Comparison of ENCODE assay signal across 20 cellular contexts in the genomic region with DNA sequence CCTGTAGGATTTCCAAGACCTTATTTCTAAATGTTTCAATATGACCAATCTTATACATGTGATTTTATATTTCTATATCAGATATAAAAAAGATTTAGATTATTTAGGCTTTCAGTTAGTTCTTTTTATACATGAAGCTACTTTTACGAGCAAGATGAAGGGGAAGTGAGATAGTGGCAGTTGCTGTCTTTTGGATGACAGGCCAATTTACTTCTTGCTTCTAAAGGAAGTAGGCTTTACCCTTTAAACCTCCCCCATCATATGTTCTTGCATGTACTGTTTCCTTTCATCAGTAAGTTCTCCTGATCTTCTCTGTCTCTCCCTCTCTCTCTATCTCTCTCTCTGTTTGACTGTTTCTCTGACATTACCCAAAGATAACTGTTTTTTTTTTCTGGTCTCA. TPM values are rescaled to one million over a fixed set of nuclear protein-coding genes. Genes with fewer than 3 reads are reported as not detected.
"Had no signal": no experiment of that assay in that cellular context is flagged by ENCODE, and none has a peak within 500 bp of the region (broad histone marks: within the 10 kb centered on the region; RNA-seq: fewer than 3 reads in every experiment).

No MANE protein-coding gene starts in this region.

- DNase-seq: activated CD4-positive, alpha-beta T cell treated with anti-CD3 and anti-CD28 coated beads, Interleukin-2, amount 50 U/mL, for 4 hours; activated gamma-delta T cell; cerebellar nuclear complex; cortex of kidney; effector CD4-positive, alpha-beta T cell; gastrocnemius medialis; head of caudate nucleus; kidney; stimulated activated naive CD8-positive, alpha-beta T cell treated with anti-CD3 and anti-CD28 coated beads, Interleukin-15, Interleukin-2, amounts not matched to agents 100 U/mL and 50 U/mL, for 24 hours; substantia nigra; T1000; tibial artery had no signal

- H3K36me3 Mint-ChIP-seq: activated naive CD8-positive, alpha-beta T cell had no signal

- H3K4me3 ChIP-seq: gastrocnemius medialis, right atrium auricular region, tibial artery had no signal

- H3K4me1 ChIP-seq: gastrocnemius medialis, right atrium auricular region, tibial artery had no signal

- ATAC-seq: gastrocnemius medialis; left lobe of liver; stimulated activated naive CD8-positive, alpha-beta T cell treated with anti-CD3 and anti-CD28 coated beads, Interleukin-15, Interleukin-2, amounts not matched to agents 100 U/mL and 50 U/mL, for 24 hours had no signal

- H3K36me3 ChIP-seq: gastrocnemius medialis, right atrium auricular region, tibial artery had no signal

- H3K9me3 ChIP-seq: gastrocnemius medialis, right atrium auricular region, tibial artery had no signal

- H3K4me1 Mint-ChIP-seq: neural crest cell had no signal

- H3K27me3 Mint-ChIP-seq: activated naive CD8-positive, alpha-beta T cell; progenitor cell of endocrine pancreas had no signal

- H3K4me3 Mint-ChIP-seq: activated naive CD8-positive, alpha-beta T cell; neural crest cell had no signal

- H3K27me3 ChIP-seq: gastrocnemius medialis, right atrium auricular region, tibial artery had no signal

- H3K27ac ChIP-seq: gastrocnemius medialis, right atrium auricular region, tibial artery had no signal

- H3K27ac Mint-ChIP-seq: activated naive CD8-positive, alpha-beta T cell; progenitor cell of endocrine pancreas had no signal

- H3K9me3 Mint-ChIP-seq: neural crest cell had no signal

RNA-seq across cellular contexts. Expression of a gene that starts 4.0 kb away (rescaled TPM):
- total RNA-seq: activated CD8-positive, alpha-beta memory T cell treated with anti-CD3 and anti-CD28 coated beads for 36 hours; bronchial epithelial cell; left lobe of liver; neural crest cell; progenitor cell of endocrine pancreas; skeletal muscle tissue had no signal
